ENCODE assay signal across 9 cellular contexts in genomic region chr2:96773922-96774321, GRCh38. TPM values are rescaled to one million over a fixed set of nuclear protein-coding genes. Genes with fewer than 3 reads are reported as not detected.
DNase-seq lines count a peak whose midpoint lies in the region; ATAC-seq, FAIRE-seq and TF ChIP-seq lines count a peak whose summit lies in the region.
"Had no signal": no experiment of that assay in that cellular context is flagged by ENCODE, and none has a peak within 500 bp of the region (broad histone marks: within the 10 kb centered on the region; RNA-seq: fewer than 3 reads in every experiment).

No MANE protein-coding gene starts in this region.

- no peak for TF ChIP-seq CTCF in natural killer cell (IDR thresholded peaks at IDR 0.05)

- H3K9me3 Mint-ChIP-seq in activated T-helper 17 cell treated with anti-CD3 and anti-CD28 coated beads, Interleukin-2, amount 50 U/mL, for 72 hours: no peaks in the 10 kb centered on the region
- no peaks in the 10 kb centered on the region for H3K9me3 Mint-ChIP-seq in natural killer cell

- H3K27ac Mint-ChIP-seq in activated T-helper 17 cell treated with anti-CD3 and anti-CD28 coated beads, Interleukin-2, amount 50 U/mL, for 72 hours: no peak overlapping the region
- peak overlapping the region; percentile 75 to 92 for H3K27ac Mint-ChIP-seq in natural killer cell

- DNase-seq in NCI-H2107 treated with DMSO at 0.1 percent for 48 hours (lab: John Stamatoyannopoulos, UW; ENCODE audit: unreplicated experiment) (peak; percentile 71), natural killer cell (peak; percentile 27), urothelium cell line (ENCODE audit: low spot score) (no peak), SW480 (ENCODE audit: low spot score) (no peak), NCI-H226 (no peak)

- FAIRE-seq in urothelium cell line (lab: Jason Lieb, UNC): no peak
- FAIRE-seq: endothelial cell of umbilical vein had no signal

- peak overlapping the region; percentile 30 for H3K4me3 Mint-ChIP-seq in activated T-helper 17 cell treated with anti-CD3 and anti-CD28 coated beads, Interleukin-2, amount 50 U/mL, for 72 hours
- peak overlapping the region; percentile 96 for H3K4me3 Mint-ChIP-seq in natural killer cell

- ATAC-seq in GM18502 (IDR thresholded peaks at IDR 0.05; ENCODE audit: poor library complexity, unreplicated experiment) (peak; percentile 38), natural killer cell (peak; percentile 63 to 79 (median 67)), HG02884 (IDR thresholded peaks at IDR 0.05; ENCODE audit: unreplicated experiment) (no peak)
- ATAC-seq in activated T-helper 17 cell treated with anti-CD3 and anti-CD28 coated beads, Interleukin-2, amount 50 U/mL, for 72 hours (replicated peaks): peak; percentile 32

- no peaks in the 10 kb centered on the region for H3K27me3 Mint-ChIP-seq in activated T-helper 17 cell treated with anti-CD3 and anti-CD28 coated beads, Interleukin-2, amount 50 U/mL, for 72 hours
- H3K27me3 Mint-ChIP-seq in natural killer cell (ENCODE audit: low read depth in 2 of 2): no peaks in the 10 kb centered on the region

- peaks cover 13% of the 10 kb centered on the region for H3K4me1 Mint-ChIP-seq in activated T-helper 17 cell treated with anti-CD3 and anti-CD28 coated beads, Interleukin-2, amount 50 U/mL, for 72 hours
- H3K4me1 Mint-ChIP-seq in natural killer cell: peaks cover 4 to 28% of the 10 kb centered on the region in 2 donors

- intact Hi-C loops in natural killer cell (cut with micrococcal nuclease): no loop called here

- no peaks in the 10 kb centered on the region for H3K36me3 Mint-ChIP-seq in activated T-helper 17 cell treated with anti-CD3 and anti-CD28 coated beads, Interleukin-2, amount 50 U/mL, for 72 hours (ENCODE audit: low read depth)
- H3K36me3 Mint-ChIP-seq in natural killer cell: no peaks in the 10 kb centered on the region

RNA-seq across cellular contexts. Expression of gene CNNM4, which starts 13.2 kb away (rescaled TPM):
- total RNA-seq in activated T-helper 17 cell treated with anti-CD3 and anti-CD28 coated beads, Interleukin-2, amount 50 U/mL, for 72 hours: 1 to 10 TPM; 7.5 to 8.7 TPM
- 10 to 100 TPM in 2 of 3 donors, 1 to 10 TPM in 1; 9.9 to 12.1 (median 10.7) TPM for total RNA-seq in natural killer cell

RNA-seq across cellular contexts. Expression of gene LMAN2L, which starts 34.1 kb away (rescaled TPM):
- total RNA-seq in activated T-helper 17 cell treated with anti-CD3 and anti-CD28 coated beads, Interleukin-2, amount 50 U/mL, for 72 hours: 1 to 10 TPM; 8.2 to 8.5 TPM
- 1 to 10 TPM; 4.0 to 7.9 (median 5.9) TPM for total RNA-seq in natural killer cell

RNA-seq across cellular contexts. Expression of gene CNNM3, which starts 42.1 kb away (rescaled TPM):
- total RNA-seq in activated T-helper 17 cell treated with anti-CD3 and anti-CD28 coated beads, Interleukin-2, amount 50 U/mL, for 72 hours: 10 to 100 TPM; 17.9 to 22.0 TPM
- total RNA-seq in natural killer cell: 10 to 100 TPM; 33.8 to 55.2 (median 45.6) TPM

Comparison
In these comparisons a context has a peak if more than half of its experiments do, and no peak if none do; other contexts are left out.
1. DNase-seq: peak in NCI-H2107 treated with DMSO at 0.1 percent for 48 hours (single experiment) and natural killer cell (single experiment); none in urothelium cell line (single experiment), SW480 (single experiment) and NCI-H226 (single experiment).